ENCODE assay signal across 8 cellular contexts in genomic region chrX:153669174-153669890, GRCh38. TPM values are rescaled to one million over a fixed set of nuclear protein-coding genes. Genes with fewer than 3 reads are reported as not detected.
DNase-seq lines count a peak whose midpoint lies in the region; ATAC-seq, FAIRE-seq and TF ChIP-seq lines count a peak whose summit lies in the region.

No MANE protein-coding gene starts in this region.

- peaks cover 13 to 16% of the 10 kb centered on the region in 2 donors for H3K27me3 Mint-ChIP-seq in CD8-positive, alpha-beta memory T cell

- H2AFZ ChIP-seq in hepatocyte: no peak overlapping the region

- H3K4me3 ChIP-seq in CD8-positive, alpha-beta memory T cell (ENCODE audit: low read length): no peak overlapping the region
- no peak overlapping the region for H3K4me3 ChIP-seq in hepatocyte

- no peak overlapping the region for H3K27ac Mint-ChIP-seq in CD8-positive, alpha-beta memory T cell
- no peak overlapping the region for H3K27ac Mint-ChIP-seq in stimulated activated effector memory CD8-positive, alpha-beta T cell treated with anti-CD3 and anti-CD28 coated beads, Interleukin-12 subunit alpha, Interleukin-12 subunit beta, amount 100 ng/mL, for 72 hours

- in situ Hi-C loops in KBM-7 (cut with MboI; ENCODE audit: low pct_unique_long_range_greater_than_20kb, low sequenced_read_pairs): loop anchor here (25.0 kb wide), 2 partner anchors 107 to 707 kb away; no protein-coding TSS in a partner anchor

- DNase-seq in CD8-positive, alpha-beta memory T cell: peak; percentile 31 to 54 (median 33)
- DNase-seq in KBM-7 (peak; percentile 83), hepatocyte (ENCODE audit: low spot score) (no peak), DMS114 treated with DMSO at 0.1 percent for 48 hours (lab: John Stamatoyannopoulos, UW; ENCODE audit: unreplicated experiment) (no peak), SKM-1 treated with dmso at 0.1 percent for 144 hours (lab: John Stamatoyannopoulos, UW; ENCODE audit: unreplicated experiment) (no peak), frontal cortex (ENCODE audit: low spot score in 2 of 2) (no peak)
- DNase-seq in activated T-helper 1 cell treated with anti-CD3 and anti-CD28 coated beads, Interleukin-2, amount 50 U/mL, for 16 hours (ENCODE audit: low read depth in 1 of 2, low spot score in 1 of 2): peak; percentile 13 to 31
- DNase-seq in stimulated activated effector memory CD8-positive, alpha-beta T cell treated with anti-CD3 and anti-CD28 coated beads, Interleukin-12 subunit alpha, Interleukin-12 subunit beta, amount 100 ng/mL, for 72 hours (ENCODE audit: low spot score in 2 of 2): peak in 1 of 2 donors; percentile 53

- POLR2A ChIA-PET in CD8-positive, alpha-beta memory T cell (lab: Charles Lee): no interaction called here

- ATAC-seq in stimulated activated effector memory CD8-positive, alpha-beta T cell treated with anti-CD3 and anti-CD28 coated beads, Interleukin-12 subunit alpha, Interleukin-12 subunit beta, amount 100 ng/mL, for 72 hours: peak; percentile 56

- H3K4me2 ChIP-seq in hepatocyte: no peak overlapping the region

- H3K36me3 ChIP-seq in CD8-positive, alpha-beta memory T cell (ENCODE audit: insufficient read depth, low read length): no peaks in the 10 kb centered on the region
- H3K36me3 ChIP-seq in hepatocyte (replicated peaks; ENCODE audit: insufficient read depth, low read depth): no peaks in the 10 kb centered on the region

- peak; percentile 57 for TF ChIP-seq CTCF in hepatocyte (IDR thresholded peaks at IDR 0.05; ENCODE audit: poor library complexity)

- no peak for FAIRE-seq in frontal cortex (lab: Jason Lieb, UNC)

- peaks cover 7 to 15% (median 8%) of the 10 kb centered on the region in 3 donors for H3K4me1 Mint-ChIP-seq in CD8-positive, alpha-beta memory T cell
- peaks cover 17% of the 10 kb centered on the region for H3K4me1 Mint-ChIP-seq in stimulated activated effector memory CD8-positive, alpha-beta T cell treated with anti-CD3 and anti-CD28 coated beads, Interleukin-12 subunit alpha, Interleukin-12 subunit beta, amount 100 ng/mL, for 72 hours

- H3K9me3 Mint-ChIP-seq in CD8-positive, alpha-beta memory T cell: no peaks in the 10 kb centered on the region
- no peaks in the 10 kb centered on the region for H3K9me3 Mint-ChIP-seq in stimulated activated effector memory CD8-positive, alpha-beta T cell treated with anti-CD3 and anti-CD28 coated beads, Interleukin-12 subunit alpha, Interleukin-12 subunit beta, amount 100 ng/mL, for 72 hours

- H3K36me3 Mint-ChIP-seq in CD8-positive, alpha-beta memory T cell: no peaks in the 10 kb centered on the region
- peaks cover 6% of the 10 kb centered on the region for H3K36me3 Mint-ChIP-seq in stimulated activated effector memory CD8-positive, alpha-beta T cell treated with anti-CD3 and anti-CD28 coated beads, Interleukin-12 subunit alpha, Interleukin-12 subunit beta, amount 100 ng/mL, for 72 hours

- CTCF ChIA-PET in CD8-positive, alpha-beta memory T cell (lab: Charles Lee): interaction anchor here (1.2 to 6.2 kb wide), 10 partner anchors 12 to 637 kb away, joined by 3 to 59 read pairs (median 5); no protein-coding TSS in a partner anchor

- 71% methylated on average over 16 of the region's 17 CpGs for WGBS in hepatocyte (ENCODE audit: low lambda C conversion rate, missing lambda C conversion rate)

- no peaks in the 10 kb centered on the region for H4K20me1 ChIP-seq in hepatocyte (ENCODE audit: insufficient read depth, poor library complexity, severe bottlenecking)

- no peaks in the 10 kb centered on the region for H3K9me3 ChIP-seq in CD8-positive, alpha-beta memory T cell (ENCODE audit: low read length)
- H3K9me3 ChIP-seq in hepatocyte (ENCODE audit: low read depth): no peaks in the 10 kb centered on the region

- H3K4me3 Mint-ChIP-seq in CD8-positive, alpha-beta memory T cell: no peak overlapping the region
- H3K4me3 Mint-ChIP-seq in stimulated activated effector memory CD8-positive, alpha-beta T cell treated with anti-CD3 and anti-CD28 coated beads, Interleukin-12 subunit alpha, Interleukin-12 subunit beta, amount 100 ng/mL, for 72 hours: no peak overlapping the region

- no peaks in the 10 kb centered on the region for H3K4me1 ChIP-seq in CD8-positive, alpha-beta memory T cell (ENCODE audit: insufficient read depth, low read length)
- H3K4me1 ChIP-seq in hepatocyte (ENCODE audit: insufficient read depth): no peaks in the 10 kb centered on the region

- no peak overlapping the region for H3K27ac ChIP-seq in CD8-positive, alpha-beta memory T cell (ENCODE audit: low read depth, low read length)
- H3K27ac ChIP-seq in hepatocyte: no peak overlapping the region

- no peaks in the 10 kb centered on the region for H3K9me2 ChIP-seq in hepatocyte (replicated peaks; ENCODE audit: insufficient read depth)

- no peaks in the 10 kb centered on the region for H3K27me3 ChIP-seq in CD8-positive, alpha-beta memory T cell (ENCODE audit: insufficient read depth, low read length, poor library complexity, severe bottlenecking)
- H3K27me3 ChIP-seq in hepatocyte: peaks cover 4% of the 10 kb centered on the region

- no peaks in the 10 kb centered on the region for H3K79me2 ChIP-seq in hepatocyte

RNA-seq across cellular contexts. Expression of gene PNCK, which starts 4.3 kb away (rescaled TPM):
- not detected for total RNA-seq in CD8-positive, alpha-beta memory T cell
- not detected for polyA plus RNA-seq in CD8-positive, alpha-beta memory T cell
- total RNA-seq in hepatocyte: 2.2 and 2.8 TPM in 2 replicates
- polyA plus RNA-seq in hepatocyte: 0.28 and 1.9 TPM in 2 replicates
- 18.3 TPM for total RNA-seq in frontal cortex

RNA-seq across cellular contexts. Expression of gene SLC6A8, which starts 18.4 kb away (rescaled TPM):
- total RNA-seq in CD8-positive, alpha-beta memory T cell: 1 to 10 TPM; 1.0 to 1.2 TPM
- polyA plus RNA-seq in CD8-positive, alpha-beta memory T cell: 0.12 TPM
- 19.5 and 28.4 TPM in 2 replicates for total RNA-seq in hepatocyte
- polyA plus RNA-seq in hepatocyte: 32.5 and 36.7 TPM in 2 replicates
- 12.2 TPM for total RNA-seq in frontal cortex

RNA-seq across cellular contexts. Expression of gene DUSP9, which starts 22.3 kb away (rescaled TPM):
- under 1 TPM; 0.09 to 0.15 TPM for total RNA-seq in CD8-positive, alpha-beta memory T cell
- polyA plus RNA-seq in CD8-positive, alpha-beta memory T cell: 0.08 TPM
- total RNA-seq in hepatocyte (86.2 and 87.3 TPM in 2 replicates), frontal cortex (2.9 TPM)
- 48.2 and 75.5 TPM in 2 replicates for polyA plus RNA-seq in hepatocyte

RNA-seq across cellular contexts. Expression of gene BCAP31, which starts 54.9 kb away (rescaled TPM):
- 100 to 1,000 TPM; 140 to 153 TPM for total RNA-seq in CD8-positive, alpha-beta memory T cell
- polyA plus RNA-seq in CD8-positive, alpha-beta memory T cell: 333 TPM
- total RNA-seq in hepatocyte: 146 and 227 TPM in 2 replicates
- polyA plus RNA-seq in hepatocyte: 343 and 351 TPM in 2 replicates
- 57.5 TPM for total RNA-seq in frontal cortex

RNA-seq across cellular contexts. Expression of gene ABCD1, which starts 55.3 kb away (rescaled TPM):
- total RNA-seq in CD8-positive, alpha-beta memory T cell: 1 to 10 TPM; 3.9 to 4.1 TPM
- 3.4 TPM for polyA plus RNA-seq in CD8-positive, alpha-beta memory T cell
- total RNA-seq in hepatocyte: 8.3 and 10.5 TPM in 2 replicates
- 14.2 and 14.8 TPM in 2 replicates for polyA plus RNA-seq in hepatocyte
- 3.7 TPM for total RNA-seq in frontal cortex

Comparison
In these comparisons a context has a peak if more than half of its experiments do, and no peak if none do; other contexts are left out.
1. DNase-seq: peak in CD8-positive, alpha-beta memory T cell (5 of 5), KBM-7 (single experiment) and activated T-helper 1 cell treated with anti-CD3 and anti-CD28 coated beads, Interleukin-2, amount 50 U/mL, for 16 hours (2 of 2); none in hepatocyte (single experiment), DMS114 treated with DMSO at 0.1 percent for 48 hours (single experiment), SKM-1 treated with dmso at 0.1 percent for 144 hours (single experiment) and frontal cortex (0 of 2).
2. RNA of gene DUSP9, which starts 22.3 kb away (total RNA-seq): 86.2 to 87.3 TPM in hepatocyte; 2.9 TPM in frontal cortex (single experiment) and 0.09 to 0.15 TPM in CD8-positive, alpha-beta memory T cell; every median in the first group is over 10 times any median in the second.